In the genomic region with DNA sequence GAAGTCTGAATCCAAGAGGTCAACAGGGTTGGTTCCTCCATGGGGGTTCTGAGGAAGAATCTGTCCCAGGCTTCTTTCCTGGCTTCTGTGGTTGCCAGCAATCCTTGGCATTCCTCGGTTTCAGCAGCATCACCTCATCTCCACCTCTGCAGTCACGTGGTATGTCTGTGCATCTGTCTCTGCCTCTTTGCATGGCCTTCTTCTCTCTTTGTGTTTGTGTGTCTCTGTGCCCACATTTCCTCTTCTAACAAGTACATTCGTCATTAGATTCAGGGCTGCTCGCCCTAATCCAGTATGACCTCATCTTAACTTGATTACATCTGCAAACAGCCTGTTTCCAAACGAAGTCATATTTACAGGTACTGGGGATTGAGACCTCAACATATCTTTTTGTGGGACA, we compare ENCODE assay signal across 16 cellular contexts.
DNase-seq lines count a peak whose midpoint lies in the region; ATAC-seq and TF ChIP-seq lines count a peak whose summit lies in the region.
"Had no signal": no experiment of that assay in that cellular context is flagged by ENCODE, and none has a peak within 500 bp of the region (broad histone marks: within the 10 kb centered on the region; RNA-seq: fewer than 3 reads in every experiment).

No MANE protein-coding gene starts in this region.

- no peak for TF ChIP-seq RAD21 in Ishikawa (IDR thresholded peaks at IDR 0.05; ENCODE audit: low read depth)

- DNase-seq in Ammon's horn (ENCODE audit: low spot score), result peak; percentile 11
- DNase-seq in islet precursor cell, result peak; percentile 72
- no peak for DNase-seq in nucleus accumbens (lab: John Stamatoyannopoulos, UW)
- no peak for DNase-seq in uterus
- DNase-seq in activated CD4-positive, alpha-beta T cell treated with anti-CD3 and anti-CD28 coated beads for 4 hours, result no peak
- DNase-seq: activated CD4-positive, CD25-positive, alpha-beta regulatory T cell; activated CD8-positive, alpha-beta memory T cell treated with anti-CD3 and anti-CD28 coated beads, Interleukin-2, amount 50 U/mL, for 48 hours; DND-41; GOT3; stimulated activated CD4-positive, alpha-beta T cell treated with anti-CD3 and anti-CD28 coated beads, Interleukin-4, amount 100 ng/mL, for 4 hours had no signal

- peaks cover 0 to 10% (median 4%) of the 10 kb centered on the region in 5 experiments for H3K9me3 Mint-ChIP-seq in brain
- H3K9me3 Mint-ChIP-seq: stimulated activated memory B cell treated with anti-CD40 and anti-IgM and Interleukin-4, amounts not matched to agents 10 μg/mL and 1 μg/mL and 100 μg/mL, for 72 hours had no signal

- TF ChIP-seq EP300 in Ishikawa (IDR thresholded peaks at IDR 0.05; ENCODE audit: borderline replicate concordance), result no peak

- H3K4me3 ChIP-seq in uterus, result no peak overlapping the region
- H3K4me3 ChIP-seq: prostate gland had no signal

- ATAC-seq in GM21825 (IDR thresholded peaks at IDR 0.05; ENCODE audit: unreplicated experiment), result no peak
- ATAC-seq: activated naive CD4-positive, alpha-beta T cell treated with anti-CD3 and anti-CD28 coated beads, Interleukin-2, amount 50 U/mL, for 72 hours; stimulated activated memory B cell treated with anti-CD40 and anti-IgM and Interleukin-4, amounts not matched to agents 10 μg/mL and 1 μg/mL and 100 μg/mL, for 72 hours had no signal

- no peak overlapping the region for H3K27ac ChIP-seq in uterus
- H3K27ac ChIP-seq: prostate gland had no signal

- intact Hi-C loops in uterus (cut with DNase I; ENCODE audit: low total_unique reads), result no loop called here

- peaks cover 31% of the 10 kb centered on the region for H3K4me1 Mint-ChIP-seq in brain
- H3K4me1 Mint-ChIP-seq: stimulated activated memory B cell treated with anti-CD40 and anti-IgM and Interleukin-4, amounts not matched to agents 10 μg/mL and 1 μg/mL and 100 μg/mL, for 72 hours had no signal

- no peaks in the 10 kb centered on the region for H3K36me3 ChIP-seq in uterus
- H3K36me3 ChIP-seq: prostate gland had no signal

- no peaks in the 10 kb centered on the region for H3K27me3 ChIP-seq in uterus

- no peaks in the 10 kb centered on the region for H3K36me3 Mint-ChIP-seq in brain
- H3K36me3 Mint-ChIP-seq: activated naive CD4-positive, alpha-beta T cell treated with anti-CD3 and anti-CD28 coated beads, Interleukin-2, amount 50 U/mL, for 72 hours; stimulated activated memory B cell treated with anti-CD40 and anti-IgM and Interleukin-4, amounts not matched to agents 10 μg/mL and 1 μg/mL and 100 μg/mL, for 72 hours had no signal

- no peak for TF ChIP-seq CTCF in brain (conservative IDR thresholded peaks at IDR 0.05)
- no peak for TF ChIP-seq CTCF in uterus (IDR thresholded peaks at IDR 0.05)

- H3K4me3 Mint-ChIP-seq in brain, result no peak overlapping the region
- H3K4me3 Mint-ChIP-seq: stimulated activated memory B cell treated with anti-CD40 and anti-IgM and Interleukin-4, amounts not matched to agents 10 μg/mL and 1 μg/mL and 100 μg/mL, for 72 hours had no signal

- H3K9me3 ChIP-seq in uterus, result no peaks in the 10 kb centered on the region
- H3K9me3 ChIP-seq: prostate gland had no signal

- no peaks in the 10 kb centered on the region for H3K4me1 ChIP-seq in uterus
- H3K4me1 ChIP-seq: prostate gland had no signal

- TF ChIP-seq POLR2A in uterus (IDR thresholded peaks at IDR 0.05), result no peak

- H3K27ac Mint-ChIP-seq in brain, result peak overlapping the region in 3 of 5 experiments; percentile 18 to 84 (median 26)
- H3K27ac Mint-ChIP-seq: activated naive CD4-positive, alpha-beta T cell treated with anti-CD3 and anti-CD28 coated beads, Interleukin-2, amount 50 U/mL, for 72 hours; stimulated activated memory B cell treated with anti-CD40 and anti-IgM and Interleukin-4, amounts not matched to agents 10 μg/mL and 1 μg/mL and 100 μg/mL, for 72 hours had no signal

- H3K27me3 Mint-ChIP-seq in brain, result peaks cover 8% of the 10 kb centered on the region
- H3K27me3 Mint-ChIP-seq: stimulated activated memory B cell treated with anti-CD40 and anti-IgM and Interleukin-4, amounts not matched to agents 10 μg/mL and 1 μg/mL and 100 μg/mL, for 72 hours had no signal

TF ChIP-seq in Ishikawa, 13 proteins besides CTCF, POLR2A, EP300 and RAD21:
- TF ChIP-seq, protein P1, sequence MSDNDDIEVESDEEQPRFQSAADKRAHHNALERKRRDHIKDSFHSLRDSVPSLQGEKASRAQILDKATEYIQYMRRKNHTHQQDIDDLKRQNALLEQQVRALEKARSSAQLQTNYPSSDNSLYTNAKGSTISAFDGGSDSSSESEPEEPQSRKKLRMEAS (IDR thresholded peaks at IDR 0.05), result no peak
- TF ChIP-seq, protein P2, sequence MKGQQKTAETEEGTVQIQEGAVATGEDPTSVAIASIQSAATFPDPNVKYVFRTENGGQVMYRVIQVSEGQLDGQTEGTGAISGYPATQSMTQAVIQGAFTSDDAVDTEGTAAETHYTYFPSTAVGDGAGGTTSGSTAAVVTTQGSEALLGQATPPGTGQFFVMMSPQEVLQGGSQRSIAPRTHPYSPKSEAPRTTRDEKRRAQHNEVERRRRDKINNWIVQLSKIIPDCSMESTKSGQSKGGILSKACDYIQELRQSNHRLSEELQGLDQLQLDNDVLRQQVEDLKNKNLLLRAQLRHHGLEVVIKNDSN (IDR thresholded peaks at IDR 0.05), result peak; percentile 23; the same call in 1 of the 2 replicates

Comparison
In these comparisons a context has a peak if more than half of its experiments do, and no peak if none do; other contexts are left out.
1. DNase-seq: peak in Ammon's horn (single experiment) and islet precursor cell (single experiment); none in nucleus accumbens (0 of 56), uterus (0 of 2) and activated CD4-positive, alpha-beta T cell treated with anti-CD3 and anti-CD28 coated beads for 4 hours (0 of 2).